8 cellular contexts compared by ENCODE assay signal in genomic region chr3:77320514-77320913, GRCh38.
DNase-seq lines count a peak whose midpoint lies in the region; ATAC-seq, FAIRE-seq and TF ChIP-seq lines count a peak whose summit lies in the region.

No MANE protein-coding gene starts in this region.

- DNase-seq in A549 (ENCODE audit: low read depth in 1 of 2, low spot score in 1 of 2) (peak in 1 of 2 experiments; percentile 52), HFF-Myc (ENCODE audit: extremely low read depth, low read depth) (no peak), iris pigment epithelial cell (ENCODE audit: low read depth) (peak; percentile 56), mesenteric fat pad (ENCODE audit: low spot score) (no peak), H54 (ENCODE audit: insufficient read length, low spot score) (no peak)

- no peak overlapping the region for H3K4me3 ChIP-seq in A549
- H3K4me3 ChIP-seq in HFF-Myc (replicated peaks; ENCODE audit: low read depth, low read length), result no peak overlapping the region

- no peak overlapping the region for H3K4me2 ChIP-seq in A549

- FAIRE-seq in A549 (lab: Jason Lieb, UNC) (peak; percentile 18), H54 (lab: Jason Lieb, UNC) (no peak)

- POLR2A ChIA-PET in A549 (lab: Yijun Ruan, JAX), result no interaction called here

- no peak for ATAC-seq in A549
- no peak for ATAC-seq in HG02852 (IDR thresholded peaks at IDR 0.05; ENCODE audit: unreplicated experiment)
- ATAC-seq in HG02763 (IDR thresholded peaks at IDR 0.05; ENCODE audit: unreplicated experiment), result no peak

- TF ChIP-seq RAD21 in A549 (conservative IDR thresholded peaks at IDR 0.05 in 1 of 2, IDR thresholded peaks at IDR 0.05 in 1 of 2), result no peak

- TF ChIP-seq CTCF in A549 (IDR thresholded peaks at IDR 0.05), result peak; percentile 36
- peak; percentile 54 for TF ChIP-seq CTCF in HFF-Myc (IDR thresholded peaks at IDR 0.05; ENCODE audit: low read depth, low read length, missing control alignments)
- TF ChIP-seq CTCF in VCaP (conservative IDR thresholded peaks at IDR 0.05), result peak; percentile 81

- WGBS in A549 (ENCODE audit: missing lambda C conversion rate), result 2% methylated on average over 3 of the region's 3 CpGs

- TF ChIP-seq POLR2A in A549 (IDR thresholded peaks at IDR 0.05; ENCODE audit: low read length) (no peak), H54 (IDR thresholded peaks at IDR 0.05; ENCODE audit: low read depth, low read length) (no peak)

- no peak for TF ChIP-seq EP300 in A549 (IDR thresholded peaks at IDR 0.05)

- no peaks in the 10 kb centered on the region for H3K9me3 ChIP-seq in A549

- H3K4me1 ChIP-seq in A549, result no peaks in the 10 kb centered on the region

- CTCF ChIA-PET in A549 (lab: Yijun Ruan, JAX), result interaction anchor here (0.6 to 1.7 kb wide), 5 partner anchors 9 to 282 kb away, joined by 3 to 9 read pairs (median 3); no protein-coding TSS in a partner anchor

- H3K27ac ChIP-seq in A549, result no peak overlapping the region
- no peak overlapping the region for H3K27ac ChIP-seq in VCaP

TF ChIP-seq in A549, 52 proteins besides CTCF, POLR2A, EP300 and RAD21:
- TF ChIP-seq SMC3 (IDR thresholded peaks at IDR 0.05) (peak; percentile 39; the same call in 2 of the 3 replicates), ZSCAN20 (CRISPR knock-in tag; IDR thresholded peaks at IDR 0.05) (no peak)
